ENCODE assay signal across 1 cellular context in the genomic region with DNA sequence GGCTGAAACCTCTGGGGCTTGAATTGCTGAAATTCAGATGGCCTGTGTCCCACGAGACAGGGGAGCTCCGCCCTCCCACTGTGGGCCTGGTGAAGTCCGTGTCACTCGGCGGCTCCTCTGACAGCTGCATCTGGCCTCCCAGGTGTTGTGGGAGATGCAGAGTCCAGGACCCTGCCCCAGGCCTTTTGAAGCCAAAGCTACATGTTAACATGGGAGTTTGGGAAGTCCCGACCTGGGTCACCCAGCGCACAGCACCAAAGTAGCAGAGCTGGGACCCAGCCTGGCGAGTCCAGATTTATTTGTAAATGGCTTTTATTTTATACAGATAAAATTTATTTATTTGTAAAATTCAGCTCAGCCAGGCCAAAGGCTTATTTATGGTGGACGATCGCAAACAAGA.
TF ChIP-seq lines count a peak whose summit lies in the region.

No MANE protein-coding gene starts in this region.

TF ChIP-seq in K562, 482 proteins besides CTCF, POLR2A, EP300 and RAD21:
- no peak for TF ChIP-seq SREBF1 (IDR thresholded peaks at IDR 0.05; ENCODE audit: borderline replicate concordance, low read depth, low read length)
